8 cellular contexts compared by ENCODE assay signal in the genomic region with DNA sequence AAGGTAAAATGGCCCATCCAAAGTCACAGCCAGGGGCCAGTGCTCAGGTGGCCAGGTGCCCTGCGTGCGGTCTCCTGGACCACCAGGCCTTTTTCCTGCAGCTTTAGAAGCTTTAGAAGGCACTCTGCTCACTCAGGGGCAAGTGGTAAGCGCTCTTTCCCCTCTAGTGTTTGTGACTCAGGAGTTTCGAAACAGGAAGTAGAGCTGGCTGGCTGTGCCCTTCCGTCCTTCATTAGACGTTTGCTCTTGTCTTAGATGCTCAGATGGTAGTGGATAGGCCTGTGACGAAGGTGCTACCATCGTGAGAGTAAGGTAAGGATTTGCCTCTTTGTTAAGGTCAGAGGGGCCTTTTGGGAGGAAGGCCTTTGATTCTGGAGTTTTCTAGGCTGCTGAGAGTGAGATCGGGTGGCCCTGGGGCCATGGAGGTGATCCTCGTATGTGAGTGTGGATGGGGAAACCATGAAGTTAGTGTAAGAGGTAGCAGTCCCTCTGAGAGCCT. TPM values are rescaled to one million over a fixed set of nuclear protein-coding genes. Genes with fewer than 3 reads are reported as not detected.
DNase-seq lines count a peak whose midpoint lies in the region; ATAC-seq and TF ChIP-seq lines count a peak whose summit lies in the region.

Gene CASP8, plus strand, starts transcription at position 235 of the 499 bp plus-strand sequence. CDS start 5,951 bp downstream, outside the sequence.

- no peaks in the 10 kb centered on the region for H3K27me3 ChIP-seq in BJ (ENCODE audit: control insufficient read depth, insufficient read depth, low read length)

- intact Hi-C loops in left ventricle myocardium superior (cut with micrococcal nuclease), result no loop called here

- POLR2A ChIA-PET in BJ (lab: Charles Lee), result interaction anchor here (0.5 kb wide), 1 partner anchor 377 kb away, joined by 4 read pairs; no protein-coding TSS in a partner anchor

- DNase-seq in BJ (ENCODE audit: low read depth) (no peak), HCEC 1CT (peak; percentile 86), SIG-M5 (lab: John Stamatoyannopoulos, UW) (peak; percentile 83), left ventricle myocardium superior (no peak), hippocampal formation (lab: John Stamatoyannopoulos, UW) (no peak)
- peak; percentile 46 for DNase-seq in activated gamma-delta T cell treated with anti-CD3 and anti-CD28 coated beads, Interleukin-2, amount 50 U/mL, for 16 hours (ENCODE audit: low read depth)
- DNase-seq in stimulated activated CD4-positive, alpha-beta T cell treated with anti-CD3 and anti-CD28 coated beads, Interleukin-1b, Interleukin-23, amount 100 ng/mL, for 4 hours (ENCODE audit: low read depth in 2 of 2), result peak; percentile 27 to 48

- no peaks in the 10 kb centered on the region for H3K36me3 ChIP-seq in BJ (ENCODE audit: control insufficient read depth, insufficient read depth, low read length)

- peak; percentile 18 for ATAC-seq in left ventricle myocardium superior
- no peak for ATAC-seq in HG02970 (IDR thresholded peaks at IDR 0.05; ENCODE audit: low FRiP score, unreplicated experiment)

- CTCF ChIA-PET in BJ (lab: Yijun Ruan, JAX), result interaction anchor here (1.3 kb wide), 1 partner anchor 9 kb away, joined by 4 read pairs; no protein-coding TSS in a partner anchor

- no peak within 1 kb of the TSS for H3K4me3 ChIP-seq in BJ (ENCODE audit: low read depth, low read length)

- TF ChIP-seq CTCF in BJ (IDR thresholded peaks at IDR 0.05; ENCODE audit: insufficient read depth, low read depth, low read length), result no peak

RNA-seq across cellular contexts. Expression of gene CASP8, which starts in this region (rescaled TPM):
- 10.3 and 16.8 TPM in 2 replicates for polyA plus RNA-seq in BJ (2011; rRNA removed)
- polyA minus RNA-seq in BJ (2011; rRNA and poly(A)+ RNA removed), result 6.9 and 9.1 TPM in 2 replicates
- total RNA-seq in left ventricle myocardium superior, result 2.7 TPM

Comparison
In these comparisons a context has a peak if more than half of its experiments do, and no peak if none do; other contexts are left out.
1. DNase-seq: peak in HCEC 1CT (single experiment), SIG-M5 (single experiment), activated gamma-delta T cell treated with anti-CD3 and anti-CD28 coated beads, Interleukin-2, amount 50 U/mL, for 16 hours (single experiment) and stimulated activated CD4-positive, alpha-beta T cell treated with anti-CD3 and anti-CD28 coated beads, Interleukin-1b, Interleukin-23, amount 100 ng/mL, for 4 hours (2 of 2); none in BJ (single experiment), left ventricle myocardium superior (single experiment) and hippocampal formation (0 of 2).